15 cellular contexts compared by ENCODE assay signal in genomic region chr7:90067171-90067570, GRCh38.
DNase-seq lines count a peak whose midpoint lies in the region; ATAC-seq and TF ChIP-seq lines count a peak whose summit lies in the region.
"Had no signal": no experiment of that assay in that cellular context is flagged by ENCODE, and none has a peak within 500 bp of the region (broad histone marks: within the 10 kb centered on the region; RNA-seq: fewer than 3 reads in every experiment).

No MANE protein-coding gene starts in this region.

- no peak overlapping the region for H3T11ph ChIP-seq in H9 (ENCODE audit: low read length)

- H3K27me3 Mint-ChIP-seq in H9 (ENCODE audit: low read depth) = no peaks in the 10 kb centered on the region; the same call in 1 of the 2 replicates
- no peaks in the 10 kb centered on the region for H3K27me3 Mint-ChIP-seq in endothelial cell (ENCODE audit: unreplicated experiment)
- H3K27me3 Mint-ChIP-seq: CD4-positive, CD25-positive, alpha-beta regulatory T cell had no signal

- H2BK120ac ChIP-seq in H9 (ENCODE audit: low read depth, low read length, poor library complexity, severe bottlenecking) = no peak overlapping the region

- H4K5ac ChIP-seq in H9 (ENCODE audit: insufficient read length, low read depth, low read length) = no peak overlapping the region

- H3K23ac ChIP-seq in H9 (ENCODE audit: insufficient read length, low read depth, low read length) = no peak overlapping the region

- H3K14ac ChIP-seq in H9 (ENCODE audit: insufficient read depth, low read length) = no peak overlapping the region

- no peak for DNase-seq in H9
- DNase-seq in LNCaP clone FGC (ENCODE audit: low read depth) = peak; percentile 91
- no peak for DNase-seq in endothelial cell (ENCODE audit: low spot score)
- peak; percentile 1 for DNase-seq in renal cortical epithelial cell (ENCODE audit: low read depth)
- DNase-seq in stimulated activated CD4-positive, alpha-beta T cell treated with anti-CD3 and anti-CD28 coated beads, Interleukin-2, amount 100 ng/mL, for 24 hours = no peak
- DNase-seq in middle frontal gyrus (ENCODE audit: extremely low spot score, low spot score) = no peak
- DNase-seq: ACHN; BE2C; C1 segment of cervical spinal cord; Caco-2; CD4-positive, CD25-positive, alpha-beta regulatory T cell; CD8-positive, alpha-beta memory T cell; GM23248; H7 had no signal

- no peaks in the 10 kb centered on the region for H3K9me3 ChIP-seq in H9 (ENCODE audit: control insufficient read depth, low read depth, low read length)
- H3K9me3 ChIP-seq: BE2C, Caco-2 had no signal

- peaks cover 4 to 6% of the 10 kb centered on the region in 2 experiments; a peak in 3 of 5 replicates for H3K9me3 Mint-ChIP-seq in H9
- H3K9me3 Mint-ChIP-seq in endothelial cell (ENCODE audit: unreplicated experiment) = no peaks in the 10 kb centered on the region

- H4K91ac ChIP-seq in H9 (ENCODE audit: insufficient read length, low read depth, low read length) = no peak overlapping the region

- no peak overlapping the region for H2BK20ac ChIP-seq in H9 (ENCODE audit: low read depth, low read length, poor library complexity, severe bottlenecking)

- no peaks in the 10 kb centered on the region for H4K20me1 ChIP-seq in H9 (ENCODE audit: control insufficient read depth, insufficient read depth, insufficient read length)

- H3K4me2 ChIP-seq in H9 (ENCODE audit: insufficient read depth, insufficient read length, low read length) = no peak overlapping the region

- no peak for ATAC-seq in HG02678 (IDR thresholded peaks at IDR 0.05; ENCODE audit: unreplicated experiment)

- no peak overlapping the region for H3K18ac ChIP-seq in H9 (ENCODE audit: insufficient read length, low read depth, low read length)

- no CpG with 5 or more reads among the region's 5 CpGs for WGBS in H9 (ENCODE audit: extremely low coverage, insufficient read length, low lambda C conversion rate)

- H3K36me3 Mint-ChIP-seq in H9 (ENCODE audit: insufficient read depth in 1 of 3, low read depth in 3 of 3) = peaks cover 0 to 3% (median 0%) of the 10 kb centered on the region in 3 experiments; a peak in 2 of 7 replicates
- no peaks in the 10 kb centered on the region for H3K36me3 Mint-ChIP-seq in endothelial cell (ENCODE audit: low read depth, unreplicated experiment)
- H3K36me3 Mint-ChIP-seq: CD4-positive, CD25-positive, alpha-beta regulatory T cell; CD8-positive, alpha-beta memory T cell had no signal

- H3K4me1 Mint-ChIP-seq in H9 = peaks cover 0 to 4% of the 10 kb centered on the region in 2 experiments; a peak in 2 of 4 replicates
- peaks cover 15% of the 10 kb centered on the region for H3K4me1 Mint-ChIP-seq in endothelial cell (ENCODE audit: unreplicated experiment)
- H3K4me1 Mint-ChIP-seq: CD4-positive, CD25-positive, alpha-beta regulatory T cell; CD8-positive, alpha-beta memory T cell had no signal

- H3K79me1 ChIP-seq in H9 (ENCODE audit: insufficient read depth, low read depth, low read length, poor library complexity, severe bottlenecking) = no peaks in the 10 kb centered on the region

- no peaks in the 10 kb centered on the region for H3K4me1 ChIP-seq in H9 (ENCODE audit: insufficient read depth, low read length)
- H3K4me1 ChIP-seq: BE2C, Caco-2 had no signal

- no peak overlapping the region for H2BK5ac ChIP-seq in H9 (ENCODE audit: insufficient read length, low read length)

- H2AK5ac ChIP-seq in H9 (ENCODE audit: insufficient read length, low read length) = no peak overlapping the region

- no peaks in the 10 kb centered on the region for H3K27me3 ChIP-seq in H9 (ENCODE audit: insufficient read depth, low read length)
- H3K27me3 ChIP-seq: BE2C had no signal

- no peaks in the 10 kb centered on the region for H3K79me2 ChIP-seq in H9 (ENCODE audit: insufficient read depth, low read length)

- H3K56ac ChIP-seq in H9 (ENCODE audit: insufficient read length, low read depth, low read length) = no peak overlapping the region

- H3K4me3 ChIP-seq in LNCaP clone FGC (ENCODE audit: low read depth, low read length) = no peak overlapping the region
- H3K4me3 ChIP-seq: GM23248 had no signal

- H3K4me3 Mint-ChIP-seq in H9 (no peak overlapping the region), endothelial cell (ENCODE audit: unreplicated experiment) (no peak overlapping the region)
- H3K4me3 Mint-ChIP-seq: CD4-positive, CD25-positive, alpha-beta regulatory T cell; CD8-positive, alpha-beta memory T cell had no signal

- H3K27ac ChIP-seq in H9 (ENCODE audit: insufficient read length, low read depth, low read length) = no peak overlapping the region
- H3K27ac ChIP-seq: GM23248 had no signal

- peak overlapping the region; percentile 8 for H2AFZ ChIP-seq in H9 (ENCODE audit: low read length)
- H2AFZ ChIP-seq: GM23248 had no signal

- no peak overlapping the region for H3K27ac Mint-ChIP-seq in H9
- H3K27ac Mint-ChIP-seq in endothelial cell (ENCODE audit: unreplicated experiment) = peak overlapping the region; percentile 14
- H3K27ac Mint-ChIP-seq: CD4-positive, CD25-positive, alpha-beta regulatory T cell; CD8-positive, alpha-beta memory T cell had no signal

- no peak overlapping the region for H2BK15ac ChIP-seq in H9 (ENCODE audit: low read depth, low read length)

- H3K9ac ChIP-seq in H9 (ENCODE audit: extremely low read depth, insufficient read length, low read length) = no peak overlapping the region
- H3K9ac ChIP-seq: GM23248 had no signal

- H3K4ac ChIP-seq in H9 (ENCODE audit: low read depth, low read length) = no peak overlapping the region

- no peak overlapping the region for H2BK12ac ChIP-seq in H9 (ENCODE audit: insufficient read length, low read depth, low read length)

- TF ChIP-seq CTCF in H9 (conservative IDR thresholded peaks at IDR 0.05) (no peak), LNCaP clone FGC (IDR thresholded peaks at IDR 0.05; ENCODE audit: control insufficient read depth, extremely low read depth, insufficient read depth) (peak; percentile 5; the same call in 1 of the 2 replicates), endothelial cell (IDR thresholded peaks at IDR 0.05; ENCODE audit: unreplicated experiment) (no peak)

- H4K8ac ChIP-seq in H9 (replicated peaks; ENCODE audit: insufficient read length, low read depth, low read length) = no peak overlapping the region

- no peaks in the 10 kb centered on the region for H3K23me2 ChIP-seq in H9 (ENCODE audit: insufficient read length, low read depth, low read length, poor library complexity, severe bottlenecking)

Comparison
In these comparisons a context has a peak if more than half of its experiments do, and no peak if none do; other contexts are left out.
1. DNase-seq: peak in LNCaP clone FGC (single experiment) and renal cortical epithelial cell (single experiment); none in H9 (single experiment), endothelial cell (single experiment), stimulated activated CD4-positive, alpha-beta T cell treated with anti-CD3 and anti-CD28 coated beads, Interleukin-2, amount 100 ng/mL, for 24 hours (0 of 2) and middle frontal gyrus (single experiment).